12 cellular contexts compared by ENCODE assay signal in the genomic region with DNA sequence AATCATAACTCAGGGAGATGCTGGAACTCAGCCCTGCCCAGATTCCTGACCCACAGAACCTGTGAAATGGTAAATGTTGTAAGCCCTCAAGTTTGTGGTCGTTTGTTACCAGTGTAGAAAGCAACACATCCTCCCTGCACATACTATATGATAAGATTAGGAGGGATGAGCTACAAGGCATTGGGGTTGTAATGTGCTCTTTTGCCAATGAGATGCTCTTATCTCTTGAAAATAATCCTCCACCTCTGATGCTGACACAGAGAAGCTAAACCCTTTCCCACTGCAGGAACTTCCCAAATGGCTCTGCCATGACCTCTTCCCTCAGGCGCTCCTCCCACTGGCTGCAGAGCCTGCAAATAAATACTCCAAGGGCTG. TPM values are rescaled to one million over a fixed set of nuclear protein-coding genes. Genes with fewer than 3 reads are reported as not detected.
DNase-seq lines count a peak whose midpoint lies in the region; ATAC-seq and TF ChIP-seq lines count a peak whose summit lies in the region.
"Had no signal": no experiment of that assay in that cellular context is flagged by ENCODE, and none has a peak within 500 bp of the region (broad histone marks: within the 10 kb centered on the region; RNA-seq: fewer than 3 reads in every experiment).

No MANE protein-coding gene starts in this region.

- no peaks in the 10 kb centered on the region for H3K27me3 Mint-ChIP-seq in activated CD4-positive, alpha-beta memory T cell treated with anti-CD3 and anti-CD28 coated beads, Interleukin-2, amount 10 ng/mL, durations not matched to agents 7 days and 5 days
- H3K27me3 Mint-ChIP-seq in glutamatergic neuron (ENCODE audit: unreplicated experiment): peaks cover 4% of the 10 kb centered on the region

- no peak overlapping the region for H2AFZ ChIP-seq in neuronal stem cell (ENCODE audit: low read length)

- WGBS in neuronal stem cell (ENCODE audit: extremely low coverage in 2 of 2, insufficient read length in 2 of 2, insufficient replicate concordance in 1 of 2), 2 donors: no CpG with 5 or more reads among the region's 2 CpGs

- peak overlapping the region; percentile 12 for H3K4me3 Mint-ChIP-seq in activated CD4-positive, alpha-beta memory T cell treated with anti-CD3 and anti-CD28 coated beads, Interleukin-2, amount 10 ng/mL, durations not matched to agents 7 days and 5 days
- no peak overlapping the region for H3K4me3 Mint-ChIP-seq in glutamatergic neuron (ENCODE audit: unreplicated experiment)
- H3K4me3 Mint-ChIP-seq in stimulated activated effector memory CD8-positive, alpha-beta T cell treated with anti-CD3 and anti-CD28 coated beads, Interleukin-12 subunit alpha, Interleukin-12 subunit beta, amount 100 ng/mL, for 72 hours: peak overlapping the region; percentile 66

- no peak overlapping the region for H3K18ac ChIP-seq in neuronal stem cell (ENCODE audit: low read length)

- TF ChIP-seq CTCF in HL-60 (IDR thresholded peaks at IDR 0.05; ENCODE audit: insufficient read depth, low read length): no peak
- TF ChIP-seq CTCF in glutamatergic neuron (IDR thresholded peaks at IDR 0.05; ENCODE audit: partially characterized antibody, unreplicated experiment): no peak

- no peak overlapping the region for H4K91ac ChIP-seq in neuronal stem cell (ENCODE audit: low read depth, low read length, poor library complexity)

- H2BK120ac ChIP-seq in neuronal stem cell (ENCODE audit: low read depth, low read length): no peak overlapping the region

- H3K4me3 ChIP-seq in HL-60 (replicated peaks; ENCODE audit: insufficient read depth, low read length) (no peak overlapping the region), neuronal stem cell (ENCODE audit: low read length in 2 of 2) (no peak overlapping the region)
- H3K4me3 ChIP-seq: cardiac muscle cell had no signal

- peaks cover 7% of the 10 kb centered on the region for H3K9me3 Mint-ChIP-seq in activated CD4-positive, alpha-beta memory T cell treated with anti-CD3 and anti-CD28 coated beads, Interleukin-2, amount 10 ng/mL, durations not matched to agents 7 days and 5 days
- peaks cover 8% of the 10 kb centered on the region for H3K9me3 Mint-ChIP-seq in glutamatergic neuron (ENCODE audit: unreplicated experiment)
- no peaks in the 10 kb centered on the region for H3K9me3 Mint-ChIP-seq in stimulated activated effector memory CD8-positive, alpha-beta T cell treated with anti-CD3 and anti-CD28 coated beads, Interleukin-12 subunit alpha, Interleukin-12 subunit beta, amount 100 ng/mL, for 72 hours

- H2AK5ac ChIP-seq in neuronal stem cell (ENCODE audit: low read depth, low read length): no peak overlapping the region

- H3K4me1 ChIP-seq in neuronal stem cell (ENCODE audit: control insufficient read depth in 2 of 2, insufficient read depth in 1 of 2, low read depth in 1 of 2, low read length in 2 of 2): peaks cover 0 to 2% of the 10 kb centered on the region in 2 donors

- H2BK12ac ChIP-seq in neuronal stem cell (ENCODE audit: low read length): no peak overlapping the region

- CTCF ChIA-PET in activated CD4-positive, alpha-beta memory T cell treated with anti-CD3 and anti-CD28 coated beads, Interleukin-2, amount 10 ng/mL, durations not matched to agents 7 days and 5 days (lab: Charles Lee): interaction anchor here (0.6 to 2.0 kb wide), 16 partner anchors 8 to 252 kb away, joined by 3 to 10 read pairs (median 5); no protein-coding TSS in a partner anchor

- H3K9ac ChIP-seq in neuronal stem cell (ENCODE audit: low read depth, low read length, poor library complexity): no peak overlapping the region

- no peaks in the 10 kb centered on the region for H3K27me3 ChIP-seq in HL-60 (ENCODE audit: insufficient read depth, poor library complexity, severe bottlenecking)
- H3K27me3 ChIP-seq in neuronal stem cell (ENCODE audit: control insufficient read depth in 3 of 3, insufficient read depth in 3 of 3, low read depth in 1 of 3, low read length in 3 of 3): no peaks in the 10 kb centered on the region
- H3K27me3 ChIP-seq: cardiac muscle cell had no signal

- peaks cover 92% of the 10 kb centered on the region for H3K4me1 Mint-ChIP-seq in activated CD4-positive, alpha-beta memory T cell treated with anti-CD3 and anti-CD28 coated beads, Interleukin-2, amount 10 ng/mL, durations not matched to agents 7 days and 5 days
- H3K4me1 Mint-ChIP-seq in glutamatergic neuron (ENCODE audit: low read depth, unreplicated experiment): peaks cover 7% of the 10 kb centered on the region
- peaks cover 98% of the 10 kb centered on the region for H3K4me1 Mint-ChIP-seq in stimulated activated effector memory CD8-positive, alpha-beta T cell treated with anti-CD3 and anti-CD28 coated beads, Interleukin-12 subunit alpha, Interleukin-12 subunit beta, amount 100 ng/mL, for 72 hours

- peaks cover 80% of the 10 kb centered on the region for H3K36me3 Mint-ChIP-seq in activated CD4-positive, alpha-beta memory T cell treated with anti-CD3 and anti-CD28 coated beads, Interleukin-2, amount 10 ng/mL, durations not matched to agents 7 days and 5 days (ENCODE audit: low read depth)
- no peaks in the 10 kb centered on the region for H3K36me3 Mint-ChIP-seq in glutamatergic neuron (ENCODE audit: unreplicated experiment)
- peaks cover 77% of the 10 kb centered on the region for H3K36me3 Mint-ChIP-seq in stimulated activated effector memory CD8-positive, alpha-beta T cell treated with anti-CD3 and anti-CD28 coated beads, Interleukin-12 subunit alpha, Interleukin-12 subunit beta, amount 100 ng/mL, for 72 hours

- H2BK5ac ChIP-seq in neuronal stem cell (ENCODE audit: low read length): no peak overlapping the region

- DNase-seq in HL-60 (ENCODE audit: low read depth in 1 of 2, low spot score in 1 of 2) (no peak), glutamatergic neuron (no peak), DMS153 (lab: John Stamatoyannopoulos, UW) (no peak), neuronal stem cell (ENCODE audit: low spot score) (no peak), NCI-H524 treated with DMSO at 0.1 percent for 48 hours (lab: John Stamatoyannopoulos, UW) (no peak)
- no peak for DNase-seq in activated CD4-positive, alpha-beta memory T cell treated with anti-CD3 and anti-CD28 coated beads, Interleukin-2, amount 10 ng/mL, durations not matched to agents 7 days and 5 days
- no peak for DNase-seq in stimulated activated effector memory CD8-positive, alpha-beta T cell treated with anti-CD3 and anti-CD28 coated beads, Interleukin-12 subunit alpha, Interleukin-12 subunit beta, amount 100 ng/mL, for 72 hours (ENCODE audit: low spot score in 2 of 2)
- DNase-seq: DMS79 treated with DMSO at 0.1 percent for 48 hours; midbrain; NCI-H2171 treated with DMSO at 0.1 percent for 48 hours; stimulated activated CD4-positive, alpha-beta T cell treated with anti-CD3 and anti-CD28 coated beads, Interleukin-2, amount 100 ng/mL, for 48 hours had no signal

- no peak overlapping the region for H3K4me2 ChIP-seq in neuronal stem cell (ENCODE audit: insufficient read depth, low read length, poor library complexity, severe bottlenecking)

- peaks cover 4 to 46% of the 10 kb centered on the region in 2 donors for H3K9me3 ChIP-seq in neuronal stem cell (replicated peaks in 1 of 2; ENCODE audit: control insufficient read depth in 2 of 2, insufficient read depth in 1 of 2, low read depth in 1 of 2, low read length in 2 of 2)

- H3K36me3 ChIP-seq in neuronal stem cell (replicated peaks in 1 of 2; ENCODE audit: control insufficient read depth in 2 of 2, insufficient read depth in 2 of 2, low read length in 2 of 2): peaks cover 26 to 88% of the 10 kb centered on the region in 2 donors

- H3K23ac ChIP-seq in neuronal stem cell (ENCODE audit: low read depth, low read length, poor library complexity): no peak overlapping the region

- H3K4ac ChIP-seq in neuronal stem cell (ENCODE audit: low read length): no peak overlapping the region

- no peak for ATAC-seq in stimulated activated effector memory CD8-positive, alpha-beta T cell treated with anti-CD3 and anti-CD28 coated beads, Interleukin-12 subunit alpha, Interleukin-12 subunit beta, amount 100 ng/mL, for 72 hours

- H3K27ac ChIP-seq in HL-60 (replicated peaks) (peak overlapping the region; percentile 68), neuronal stem cell (replicated peaks; ENCODE audit: low read length) (no peak overlapping the region)
- H3K27ac ChIP-seq: cardiac muscle cell had no signal

- H2BK15ac ChIP-seq in neuronal stem cell (ENCODE audit: low read length): no peak overlapping the region

- peaks cover 5% of the 10 kb centered on the region for H3K79me1 ChIP-seq in neuronal stem cell (ENCODE audit: low read depth, low read length)

- no peak overlapping the region for H3K14ac ChIP-seq in neuronal stem cell (ENCODE audit: low read length)

- POLR2A ChIA-PET in activated CD4-positive, alpha-beta memory T cell treated with anti-CD3 and anti-CD28 coated beads, Interleukin-2, amount 10 ng/mL, durations not matched to agents 7 days and 5 days (lab: Charles Lee): interaction anchor here (0.9 to 9.1 kb wide), 11 partner anchors 9 to 62 kb away, joined by 3 to 56 read pairs (median 5); a partner anchor contains a TSS

- no peak overlapping the region for H4K8ac ChIP-seq in neuronal stem cell (ENCODE audit: low read depth, low read length)

- H3K27ac Mint-ChIP-seq in activated CD4-positive, alpha-beta memory T cell treated with anti-CD3 and anti-CD28 coated beads, Interleukin-2, amount 10 ng/mL, durations not matched to agents 7 days and 5 days: peak overlapping the region; percentile 91
- peak overlapping the region; percentile 78 for H3K27ac Mint-ChIP-seq in glutamatergic neuron (ENCODE audit: unreplicated experiment)
- peak overlapping the region; percentile 94 for H3K27ac Mint-ChIP-seq in stimulated activated effector memory CD8-positive, alpha-beta T cell treated with anti-CD3 and anti-CD28 coated beads, Interleukin-12 subunit alpha, Interleukin-12 subunit beta, amount 100 ng/mL, for 72 hours

RNA-seq across cellular contexts. Expression of a gene that starts 23.5 kb away (rescaled TPM):
- total RNA-seq in activated CD4-positive, alpha-beta memory T cell treated with anti-CD3 and anti-CD28 coated beads, Interleukin-2, amount 10 ng/mL, durations not matched to agents 7 days and 5 days: 10 to 100 TPM; 51.1 to 52.2 TPM
- total RNA-seq in glutamatergic neuron (ENCODE audit: unreplicated experiment): 32.9 TPM
- polyA plus RNA-seq in neuronal stem cell (2013, experiment 1 of 2): 32.1 TPM
- 31.5 TPM for polyA plus RNA-seq in neuronal stem cell (2013, experiment 2 of 2)
